ENCODE assay signal across 11 cellular contexts in genomic region chr6:34243131-34243771, GRCh38. TPM values are rescaled to one million over a fixed set of nuclear protein-coding genes. Genes with fewer than 3 reads are reported as not detected.
DNase-seq lines count a peak whose midpoint lies in the region; ATAC-seq and TF ChIP-seq lines count a peak whose summit lies in the region.
"Had no signal": no experiment of that assay in that cellular context is flagged by ENCODE, and none has a peak within 500 bp of the region (broad histone marks: within the 10 kb centered on the region; RNA-seq: fewer than 3 reads in every experiment).

No MANE protein-coding gene starts in this region.

- CTCF ChIA-PET in activated B cell treated with CpG ODN at 0.5 μM for 24 hours (lab: Charles Lee), result interaction anchor here (0.8 to 1.4 kb wide), 2 partner anchors 48 to 172 kb away, joined by 4 to 9 read pairs; no protein-coding TSS in a partner anchor

- peaks cover 0 to 8% of the 10 kb centered on the region in 2 donors for H3K36me3 ChIP-seq in vagina

- TF ChIP-seq POLR2A in vagina (IDR thresholded peaks at IDR 0.05), result no peak

- TF ChIP-seq CTCF in activated B cell treated with CpG ODN at 0.5 μM for 24 hours (IDR thresholded peaks at IDR 0.05) (no peak), vagina (IDR thresholded peaks at IDR 0.05) (no peak)

- DNase-seq in activated naive CD4-positive, alpha-beta T cell treated with Interleukin-2 at 50 U/mL for 16 hours, result no peak
- DNase-seq in activated B cell treated with CpG ODN at 0.5 μM for 24 hours (no peak), vagina (ENCODE audit: extremely low spot score in 2 of 2) (no peak), Ammon's horn (ENCODE audit: low spot score) (no peak), inferior parietal cortex (ENCODE audit: extremely low spot score) (no peak)
- DNase-seq: NCI-H2029 treated with DMSO at 0.1 percent for 48 hours had no signal

- H3K9me3 Mint-ChIP-seq in activated naive CD4-positive, alpha-beta T cell treated with anti-CD3 and anti-CD28 coated beads, Interleukin-2, amount 50 U/mL, for 24 hours, result no peaks in the 10 kb centered on the region
- H3K9me3 Mint-ChIP-seq in activated B cell treated with CpG ODN at 0.5 μM for 24 hours, result no peaks in the 10 kb centered on the region

- POLR2A ChIA-PET in activated B cell treated with CpG ODN at 0.5 μM for 24 hours (lab: Charles Lee), result interaction anchor here (0.7 to 2.3 kb wide), 3 partner anchors 19 to 42 kb away, joined by 5 to 13 read pairs (median 9); no protein-coding TSS in a partner anchor

- H3K27me3 ChIP-seq in vagina, result no peaks in the 10 kb centered on the region
- H3K27me3 ChIP-seq: heart left ventricle had no signal

- H3K27me3 Mint-ChIP-seq in activated naive CD4-positive, alpha-beta T cell treated with anti-CD3 and anti-CD28 coated beads, Interleukin-2, amount 50 U/mL, for 24 hours, result no peaks in the 10 kb centered on the region
- H3K27me3 Mint-ChIP-seq in activated B cell treated with CpG ODN at 0.5 μM for 24 hours, result no peaks in the 10 kb centered on the region

- peak overlapping the region; percentile 82 for H3K27ac ChIP-seq in vagina

- H3K4me1 ChIP-seq in vagina, result peaks cover 38% of the 10 kb centered on the region

- H3K36me3 Mint-ChIP-seq in activated naive CD4-positive, alpha-beta T cell treated with anti-CD3 and anti-CD28 coated beads, Interleukin-2, amount 50 U/mL, for 24 hours, result peaks cover 37% of the 10 kb centered on the region
- H3K36me3 Mint-ChIP-seq in activated B cell treated with CpG ODN at 0.5 μM for 24 hours (ENCODE audit: low read depth), result peaks cover 74% of the 10 kb centered on the region

- intact Hi-C loops in activated B cell treated with CpG ODN at 0.5 μM for 24 hours (cut with micrococcal nuclease), result no loop called here
- intact Hi-C loops in vagina (cut with DNase I), result no loop called here

- peaks cover 90% of the 10 kb centered on the region for H3K4me1 Mint-ChIP-seq in activated naive CD4-positive, alpha-beta T cell treated with anti-CD3 and anti-CD28 coated beads, Interleukin-2, amount 50 U/mL, for 24 hours
- H3K4me1 Mint-ChIP-seq in activated B cell treated with CpG ODN at 0.5 μM for 24 hours, result peaks cover 70% of the 10 kb centered on the region

- H3K27ac Mint-ChIP-seq in activated naive CD4-positive, alpha-beta T cell treated with anti-CD3 and anti-CD28 coated beads, Interleukin-2, amount 50 U/mL, for 24 hours, result peak overlapping the region; percentile 89
- peak overlapping the region; percentile 37 for H3K27ac Mint-ChIP-seq in activated B cell treated with CpG ODN at 0.5 μM for 24 hours

- no peaks in the 10 kb centered on the region for H3K9me3 ChIP-seq in iPS-18c (ENCODE audit: control insufficient read depth, insufficient read depth, low read length)
- H3K9me3 ChIP-seq in vagina, result no peaks in the 10 kb centered on the region
- H3K9me3 ChIP-seq: heart left ventricle had no signal

- ATAC-seq in activated B cell treated with CpG ODN at 0.5 μM for 24 hours (ENCODE audit: low read depth) (no peak), GM18498 (IDR thresholded peaks at IDR 0.05; ENCODE audit: unreplicated experiment) (no peak)

- peak overlapping the region; percentile 83 for H3K4me3 Mint-ChIP-seq in activated naive CD4-positive, alpha-beta T cell treated with anti-CD3 and anti-CD28 coated beads, Interleukin-2, amount 50 U/mL, for 24 hours
- no peak overlapping the region for H3K4me3 Mint-ChIP-seq in activated B cell treated with CpG ODN at 0.5 μM for 24 hours

- H3K4me3 ChIP-seq in iPS-18c (ENCODE audit: insufficient read depth, low read depth, low read length) (0 out of 2 replicates have a peak overlapping the region, but pooled peaks have one; percentile 15), vagina (no peak overlapping the region)
- H3K4me3 ChIP-seq: heart left ventricle, skin epidermis had no signal

RNA-seq across cellular contexts. Expression of gene SMIM29, which starts 5.6 kb away (rescaled TPM):
- total RNA-seq in activated B cell treated with CpG ODN at 0.5 μM for 24 hours (25.8 and 27.7 TPM in 2 replicates), vagina (22.3 TPM)

RNA-seq across cellular contexts. Expression of gene HMGA1, which starts 6.6 kb away (rescaled TPM):
- 186 and 188 TPM in 2 replicates for total RNA-seq in activated B cell treated with CpG ODN at 0.5 μM for 24 hours
- 65.6 TPM for total RNA-seq in vagina
